In genomic region chr17:66138120-66138519, GRCh38 we compare ENCODE assay signal across 15 cellular contexts. TPM values are rescaled to one million over a fixed set of nuclear protein-coding genes. Genes with fewer than 3 reads are reported as not detected.
DNase-seq lines count a peak whose midpoint lies in the region; ATAC-seq and TF ChIP-seq lines count a peak whose summit lies in the region.
"Had no signal": no experiment of that assay in that cellular context is flagged by ENCODE, and none has a peak within 500 bp of the region (broad histone marks: within the 10 kb centered on the region; RNA-seq: fewer than 3 reads in every experiment).

No MANE protein-coding gene starts in this region.

- H3K4me1 Mint-ChIP-seq in endothelial cell (ENCODE audit: unreplicated experiment): peaks cover 26% of the 10 kb centered on the region
- peaks cover 31 to 44% of the 10 kb centered on the region in 2 donors for H3K4me1 Mint-ChIP-seq in stimulated activated naive B cell treated with anti-CD40 and anti-IgM and Interleukin-4, amounts not matched to agents 10 μg/mL and 1 μg/mL and 100 μg/mL, for 72 hours

- H3K27me3 ChIP-seq in BLaER1 treated with 17β-estradiol and CSF1 and Interleukin-3, amounts not matched to agents 10 nM and 100 nM: no peaks in the 10 kb centered on the region

- CTCF ChIA-PET in RWPE1 (lab: Yijun Ruan, JAX): no interaction called here

- H3K36me3 Mint-ChIP-seq in endothelial cell (ENCODE audit: low read depth, unreplicated experiment): peaks cover 35% of the 10 kb centered on the region
- H3K36me3 Mint-ChIP-seq in stimulated activated naive B cell treated with anti-CD40 and anti-IgM and Interleukin-4, amounts not matched to agents 10 μg/mL and 1 μg/mL and 100 μg/mL, for 72 hours: peaks cover 6 to 20% of the 10 kb centered on the region in 2 donors

- H3K27ac Mint-ChIP-seq in endothelial cell (ENCODE audit: unreplicated experiment): peak overlapping the region; percentile 91
- peak overlapping the region; percentile 51 for H3K27ac Mint-ChIP-seq in stimulated activated naive B cell treated with anti-CD40 and anti-IgM and Interleukin-4, amounts not matched to agents 10 μg/mL and 1 μg/mL and 100 μg/mL, for 72 hours
- H3K27ac Mint-ChIP-seq: CD4-positive, alpha-beta memory T cell had no signal

- no peak for ATAC-seq in stimulated activated naive B cell treated with anti-CD40 and anti-IgM and Interleukin-4, amounts not matched to agents 10 μg/mL and 1 μg/mL and 100 μg/mL, for 72 hours (replicated peaks)
- ATAC-seq in SK-N-SH treated with all-trans-retinoic acid at 6 μM for 48 hours: no peak
- ATAC-seq: K562 had no signal

- no peak overlapping the region for H3K27ac ChIP-seq in BLaER1 treated with 17β-estradiol and CSF1 and Interleukin-3, amounts not matched to agents 10 nM and 100 nM
- no peak overlapping the region for H3K27ac ChIP-seq in RWPE1

- H3K36me3 ChIP-seq in BLaER1 treated with 17β-estradiol and CSF1 and Interleukin-3, amounts not matched to agents 10 nM and 100 nM: peaks cover 0 to 11% (median 0%) of the 10 kb centered on the region in 11 experiments; a peak in 1 of 22 replicates

- DNase-seq in SK-N-DZ (ENCODE audit: low spot score) (peak; percentile 10), endothelial cell (ENCODE audit: low spot score) (peak; percentile 3), RWPE1 (ENCODE audit: low spot score) (no peak), GM10266 (ENCODE audit: extremely low spot score) (no peak)
- no peak for DNase-seq in stimulated activated naive B cell treated with anti-CD40 and anti-IgM and Interleukin-4, amounts not matched to agents 10 μg/mL and 1 μg/mL and 100 μg/mL, for 72 hours
- no peak for DNase-seq in activated CD8-positive, alpha-beta memory T cell treated with anti-CD3 and anti-CD28 coated beads for 24 hours
- DNase-seq: C1 segment of cervical spinal cord; CD4-positive, alpha-beta memory T cell; COR-L47; DMS153; DMS79 treated with DMSO at 0.1 percent for 48 hours; GDM1 had no signal

- H3K9me3 ChIP-seq in BLaER1 treated with 17β-estradiol and CSF1 and Interleukin-3, amounts not matched to agents 10 nM and 100 nM (replicated peaks in 1 of 11): peaks cover 0 to 9% (median 5%) of the 10 kb centered on the region in 11 experiments; a peak in 11 of 22 replicates

- H3K9me3 Mint-ChIP-seq in endothelial cell (ENCODE audit: unreplicated experiment): no peaks in the 10 kb centered on the region
- peaks cover 13 to 20% of the 10 kb centered on the region in 2 donors for H3K9me3 Mint-ChIP-seq in stimulated activated naive B cell treated with anti-CD40 and anti-IgM and Interleukin-4, amounts not matched to agents 10 μg/mL and 1 μg/mL and 100 μg/mL, for 72 hours

- no peak overlapping the region for H3K9ac ChIP-seq in BLaER1 treated with 17β-estradiol and CSF1 and Interleukin-3, amounts not matched to agents 10 nM and 100 nM

- H4K20me1 ChIP-seq in BLaER1 treated with 17β-estradiol and CSF1 and Interleukin-3, amounts not matched to agents 10 nM and 100 nM: no peaks in the 10 kb centered on the region

- H3K4me2 ChIP-seq in BLaER1 treated with 17β-estradiol and CSF1 and Interleukin-3, amounts not matched to agents 10 nM and 100 nM: peak overlapping the region in 6 of 11 experiments; percentile 3 to 43 (median 24); a peak in 8 of 22 replicates

- peak overlapping the region; percentile 40 for H3K4me3 Mint-ChIP-seq in endothelial cell (ENCODE audit: unreplicated experiment)
- peak overlapping the region in 1 of 2 donors; percentile 2 for H3K4me3 Mint-ChIP-seq in stimulated activated naive B cell treated with anti-CD40 and anti-IgM and Interleukin-4, amounts not matched to agents 10 μg/mL and 1 μg/mL and 100 μg/mL, for 72 hours
- H3K4me3 Mint-ChIP-seq: CD4-positive, alpha-beta memory T cell had no signal

- peaks cover 0 to 18% (median 11%) of the 10 kb centered on the region in 10 experiments; a peak in 13 of 20 replicates for H3K4me1 ChIP-seq in BLaER1 treated with 17β-estradiol and CSF1 and Interleukin-3, amounts not matched to agents 10 nM and 100 nM

- TF ChIP-seq CTCF in endothelial cell (IDR thresholded peaks at IDR 0.05; ENCODE audit: unreplicated experiment) (no peak), RWPE1 (conservative IDR thresholded peaks at IDR 0.05; ENCODE audit: low read depth) (no peak), GM10266 (IDR thresholded peaks at IDR 0.05; ENCODE audit: control insufficient read depth, insufficient read depth, low read depth, missing control alignments) (no peak)

- POLR2A ChIA-PET in RWPE1 (lab: Yijun Ruan, JAX; ENCODE audit: low non-redundant PET): no interaction called here

- H3K27me3 Mint-ChIP-seq in endothelial cell (ENCODE audit: unreplicated experiment): no peaks in the 10 kb centered on the region
- H3K27me3 Mint-ChIP-seq in stimulated activated naive B cell treated with anti-CD40 and anti-IgM and Interleukin-4, amounts not matched to agents 10 μg/mL and 1 μg/mL and 100 μg/mL, for 72 hours: no peaks in the 10 kb centered on the region

- no peak overlapping the region for H3K4me3 ChIP-seq in BLaER1 treated with 17β-estradiol and CSF1 and Interleukin-3, amounts not matched to agents 10 nM and 100 nM
- H3K4me3 ChIP-seq: K562 had no signal

TF ChIP-seq in SK-N-SH treated with all-trans-retinoic acid at 6 μM for 48 hours, 23 proteins besides CTCF, POLR2A, EP300 and RAD21:
- no peak for TF ChIP-seq CREB5 (CRISPR knock-in tag; IDR thresholded peaks at IDR 0.05; ENCODE audit: low read depth)
- TF ChIP-seq SNAI2 (CRISPR knock-in tag; IDR thresholded peaks at IDR 0.05): no peak
- TF ChIP-seq TSHZ2 (CRISPR knock-in tag; IDR thresholded peaks at IDR 0.05): no peak
- no peak for TF ChIP-seq ZNF8 (CRISPR knock-in tag; IDR thresholded peaks at IDR 0.05)
- no peak for TF ChIP-seq ARNTL (CRISPR knock-in tag; IDR thresholded peaks at IDR 0.05; ENCODE audit: borderline replicate concordance, low read depth)
- TF ChIP-seq ISL1 (CRISPR knock-in tag; IDR thresholded peaks at IDR 0.05): no peak
- no peak for TF ChIP-seq OSR1 (CRISPR knock-in tag; IDR thresholded peaks at IDR 0.05)
- no peak for TF ChIP-seq BACH2 (CRISPR knock-in tag; IDR thresholded peaks at IDR 0.05; ENCODE audit: borderline replicate concordance)

RNA-seq across cellular contexts. Expression of gene CEP112, which starts 53.8 kb away (rescaled TPM):
- 2.6 and 4.5 TPM in 2 replicates for polyA plus RNA-seq in SK-N-DZ (2014; cell fraction: cytosol; rRNA removed)
- 1.3 and 3.3 TPM in 2 replicates for polyA plus RNA-seq in SK-N-DZ (2014; cell fraction: nucleus; rRNA removed)
- total RNA-seq in endothelial cell (ENCODE audit: unreplicated experiment): 26.3 TPM
- total RNA-seq: K562 had no signal

Comparison
In these comparisons a context has a peak if more than half of its experiments do, and no peak if none do; other contexts are left out.
1. DNase-seq: peak in SK-N-DZ (single experiment) and endothelial cell (single experiment); none in stimulated activated naive B cell treated with anti-CD40 and anti-IgM and Interleukin-4, amounts not matched to agents 10 μg/mL and 1 μg/mL and 100 μg/mL, for 72 hours (single experiment), RWPE1 (single experiment), activated CD8-positive, alpha-beta memory T cell treated with anti-CD3 and anti-CD28 coated beads for 24 hours (single experiment) and GM10266 (single experiment).